9 cellular contexts compared by ENCODE assay signal in the genomic region with DNA sequence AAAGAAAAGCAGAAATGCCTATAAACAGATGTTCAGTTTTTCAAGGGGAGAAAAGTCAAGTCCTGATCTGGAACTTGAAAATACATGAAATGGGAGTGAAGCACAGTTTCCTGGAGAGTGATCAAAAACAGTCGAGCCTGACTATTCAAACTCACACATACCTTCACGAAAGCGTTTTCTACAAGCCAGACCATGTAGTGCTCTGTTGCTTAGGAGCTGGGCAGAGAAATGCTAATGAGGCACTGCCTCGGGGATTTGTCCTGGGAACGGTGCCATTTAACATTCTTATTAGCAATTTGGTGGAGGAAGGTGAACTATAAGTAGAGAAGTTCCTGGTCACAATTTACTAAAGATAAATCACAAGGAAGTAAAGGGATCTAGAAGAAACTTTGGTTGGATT. TPM values are rescaled to one million over a fixed set of nuclear protein-coding genes. Genes with fewer than 3 reads are reported as not detected.
DNase-seq lines count a peak whose midpoint lies in the region; ATAC-seq, FAIRE-seq and TF ChIP-seq lines count a peak whose summit lies in the region.
"Had no signal": no experiment of that assay in that cellular context is flagged by ENCODE, and none has a peak within 500 bp of the region (broad histone marks: within the 10 kb centered on the region; RNA-seq: fewer than 3 reads in every experiment).

No MANE protein-coding gene starts in this region.

- TF ChIP-seq CTCF in kidney (IDR thresholded peaks at IDR 0.05; ENCODE audit: borderline replicate concordance, extremely low read depth, insufficient read depth) (no peak), thyroid gland (IDR thresholded peaks at IDR 0.05) (no peak)

- H3K27ac ChIP-seq in caudate nucleus (ENCODE audit: low read depth, low read length) = peak overlapping the region; percentile 27
- peak overlapping the region; percentile 38 to 39 for H3K27ac ChIP-seq in kidney (ENCODE audit: low read depth in 2 of 2, low read length in 2 of 2)
- peak overlapping the region; percentile 59 to 82 (median 64) for H3K27ac ChIP-seq in thyroid gland
- H3K27ac ChIP-seq: A549 had no signal

- H3K4me3 ChIP-seq in kidney (ENCODE audit: low read length in 2 of 2) (peak overlapping the region in 1 of 2 donors; percentile 31), thyroid gland (replicated peaks in 1 of 3) (no peak overlapping the region)
- H3K4me3 ChIP-seq: A549 had no signal

- peak; percentile 76 for FAIRE-seq in kidney (lab: Jason Lieb, UNC)
- FAIRE-seq: A549 had no signal

- H3K9me3 ChIP-seq in kidney (ENCODE audit: control insufficient read depth in 1 of 2, low read length in 2 of 2) = no peaks in the 10 kb centered on the region
- no peaks in the 10 kb centered on the region for H3K9me3 ChIP-seq in thyroid gland
- H3K9me3 ChIP-seq: A549 had no signal

- no peak overlapping the region for H3K9ac ChIP-seq in kidney (ENCODE audit: low read length in 2 of 2)

- H3K4me1 ChIP-seq in kidney (ENCODE audit: control insufficient read depth in 1 of 2, insufficient read depth in 1 of 2, low read depth in 1 of 2, low read length in 2 of 2) (peaks cover 11 to 36% of the 10 kb centered on the region in 2 donors), thyroid gland (peaks cover 20 to 22% of the 10 kb centered on the region in 2 donors)

- ATAC-seq in HG02588 (IDR thresholded peaks at IDR 0.05; ENCODE audit: unreplicated experiment) = no peak
- ATAC-seq: A549 had no signal

- intact Hi-C loops in kidney (cut with DNase I) (no loop called here), thyroid gland (cut with DNase I) (no loop called here), posterior vena cava (cut with DNase I) (no loop called here)

- H3K36me3 ChIP-seq in kidney (ENCODE audit: control insufficient read depth in 1 of 2, insufficient read depth in 2 of 2, low read length in 2 of 2) (no peaks in the 10 kb centered on the region), thyroid gland (no peaks in the 10 kb centered on the region)

- H3K27me3 ChIP-seq in thyroid gland = no peaks in the 10 kb centered on the region

- DNase-seq in NCI-H2171 treated with DMSO at 0.1 percent for 48 hours (lab: John Stamatoyannopoulos, UW) (peak; percentile 16), NCI-H2171 (lab: John Stamatoyannopoulos, UW) (no peak), caudate nucleus (lab: John Stamatoyannopoulos, UW) (peak in 4 of 61 donors; percentile 6 to 67 (median 8)), kidney (no peak), thyroid gland (peak; percentile 74 to 78), NCI-H1694 treated with DMSO at 0.1 percent for 48 hours (lab: John Stamatoyannopoulos, UW) (no peak), posterior vena cava (ENCODE audit: low spot score) (no peak)

- WGBS in thyroid gland, 2 donors = 10 to 14% methylated on average over 5 of the region's 5 CpGs

- TF ChIP-seq POLR2A in thyroid gland (IDR thresholded peaks at IDR 0.05) = peak in 1 of 2 donors; percentile 34

RNA-seq across cellular contexts. Expression of a gene that starts 5.9 kb away (rescaled TPM):
- total RNA-seq in kidney (31.4 TPM), thyroid gland (10 to 100 TPM in 2 of 4 donors, 1 to 10 TPM in 2; 5.0 to 13.9 (median 8.6) TPM), posterior vena cava (10 to 100 TPM; 13.3 to 15.5 TPM)
- 4.4 TPM for polyA plus RNA-seq in kidney (ENCODE audit: insufficient read depth, low read depth, low replicate concordance)

Comparison
In these comparisons a context has a peak if more than half of its experiments do, and no peak if none do; other contexts are left out.
1. DNase-seq: peak in NCI-H2171 treated with DMSO at 0.1 percent for 48 hours (single experiment) and thyroid gland (2 of 2); none in NCI-H2171 (single experiment), kidney (single experiment), NCI-H1694 treated with DMSO at 0.1 percent for 48 hours (single experiment) and posterior vena cava (single experiment).
2. Peak in every context shown above with its lines, with median percentiles within 50 percentile points of each other: H3K27ac ChIP-seq.